ENCODE assay signal across 17 cellular contexts in genomic region chr10:124308351-124308645, GRCh38.
DNase-seq lines count a peak whose midpoint lies in the region; ATAC-seq and TF ChIP-seq lines count a peak whose summit lies in the region.
"Had no signal": no experiment of that assay in that cellular context is flagged by ENCODE, and none has a peak within 500 bp of the region (broad histone marks: within the 10 kb centered on the region; RNA-seq: fewer than 3 reads in every experiment).

No MANE protein-coding gene starts in this region.

- H3K4me3 ChIP-seq in sigmoid colon: no peak overlapping the region
- H3K4me3 ChIP-seq: A549 had no signal

- H3K4me1 ChIP-seq in sigmoid colon: no peaks in the 10 kb centered on the region
- H3K4me1 ChIP-seq: A549, Caco-2 had no signal

- CTCF ChIA-PET in activated B cell treated with CpG ODN at 0.5 μM for 24 hours (lab: Charles Lee): interaction anchor here (1.4 kb wide), 1 partner anchor 81 kb away, joined by 3 read pairs; no protein-coding TSS in a partner anchor

- TF ChIP-seq EP300 in sigmoid colon (IDR thresholded peaks at IDR 0.05): no peak

- no peak for TF ChIP-seq POLR2A in sigmoid colon (IDR thresholded peaks at IDR 0.05)

- H3K36me3 Mint-ChIP-seq in activated B cell treated with CpG ODN at 0.5 μM for 24 hours (ENCODE audit: low read depth): no peaks in the 10 kb centered on the region

- no peak for ATAC-seq in activated B cell treated with CpG ODN at 0.5 μM for 24 hours (ENCODE audit: low read depth)
- ATAC-seq in GM18873 (IDR thresholded peaks at IDR 0.05; ENCODE audit: low FRiP score, unreplicated experiment): no peak
- ATAC-seq: A549, HCT116 had no signal

- no peaks in the 10 kb centered on the region for H3K4me1 Mint-ChIP-seq in activated B cell treated with CpG ODN at 0.5 μM for 24 hours

- H3K27ac ChIP-seq in sigmoid colon: no peak overlapping the region
- H3K27ac ChIP-seq: 22Rv1, A549, C4-2B had no signal

- TF ChIP-seq CTCF in activated B cell treated with CpG ODN at 0.5 μM for 24 hours (IDR thresholded peaks at IDR 0.05) (no peak), sigmoid colon (IDR thresholded peaks at IDR 0.05) (no peak)

- H3K9me3 Mint-ChIP-seq in activated B cell treated with CpG ODN at 0.5 μM for 24 hours: no peaks in the 10 kb centered on the region
- H3K9me3 Mint-ChIP-seq: CD4-positive, alpha-beta T cell; HFFc6 had no signal

- intact Hi-C loops in activated B cell treated with CpG ODN at 0.5 μM for 24 hours (cut with micrococcal nuclease) (no loop called here), sigmoid colon (cut with DNase I) (no loop called here)

- no peak overlapping the region for H3K27ac Mint-ChIP-seq in activated B cell treated with CpG ODN at 0.5 μM for 24 hours
- H3K27ac Mint-ChIP-seq: CD4-positive, alpha-beta T cell; HFFc6 had no signal

- H3K27me3 ChIP-seq in sigmoid colon: no peaks in the 10 kb centered on the region

- peaks cover 5% of the 10 kb centered on the region for H3K27me3 Mint-ChIP-seq in activated B cell treated with CpG ODN at 0.5 μM for 24 hours
- H3K27me3 Mint-ChIP-seq: CD4-positive, alpha-beta T cell had no signal

- no peaks in the 10 kb centered on the region for H3K36me3 ChIP-seq in sigmoid colon

- DNase-seq in activated CD8-positive, alpha-beta memory T cell treated with anti-CD3 and anti-CD28 coated beads for 24 hours: peak; percentile 17
- no peak for DNase-seq in activated CD8-positive, alpha-beta memory T cell treated with anti-CD3 and anti-CD28 coated beads, Interleukin-2, amount 50 U/mL, for 4 hours
- DNase-seq in activated B cell treated with CpG ODN at 0.5 μM for 24 hours (peak; percentile 1), mesenteric fat pad (ENCODE audit: low spot score) (peak; percentile 69), sigmoid colon (peak; percentile 49), OCI-M2 (lab: John Stamatoyannopoulos, UW; ENCODE audit: unreplicated experiment) (no peak)
- DNase-seq: AML-193; CD4-positive, alpha-beta T cell; GOT3; H7; HFFc6 had no signal

- WGBS in sigmoid colon, 2 donors: 67 to 79% methylated on average over 7 of the region's 7 CpGs

- H3K4me3 Mint-ChIP-seq in activated B cell treated with CpG ODN at 0.5 μM for 24 hours: no peak overlapping the region
- H3K4me3 Mint-ChIP-seq: CD4-positive, alpha-beta T cell; HFFc6 had no signal

- H3K9me3 ChIP-seq in sigmoid colon: no peaks in the 10 kb centered on the region
- H3K9me3 ChIP-seq: A549, Caco-2 had no signal

- POLR2A ChIA-PET in activated B cell treated with CpG ODN at 0.5 μM for 24 hours (lab: Charles Lee): no interaction called here

Comparison
In these comparisons a context has a peak if more than half of its experiments do, and no peak if none do; other contexts are left out.
1. DNase-seq: peak in activated CD8-positive, alpha-beta memory T cell treated with anti-CD3 and anti-CD28 coated beads for 24 hours (single experiment), activated B cell treated with CpG ODN at 0.5 μM for 24 hours (single experiment), mesenteric fat pad (single experiment) and sigmoid colon (single experiment); none in activated CD8-positive, alpha-beta memory T cell treated with anti-CD3 and anti-CD28 coated beads, Interleukin-2, amount 50 U/mL, for 4 hours (single experiment) and OCI-M2 (single experiment).